In the genomic region with DNA sequence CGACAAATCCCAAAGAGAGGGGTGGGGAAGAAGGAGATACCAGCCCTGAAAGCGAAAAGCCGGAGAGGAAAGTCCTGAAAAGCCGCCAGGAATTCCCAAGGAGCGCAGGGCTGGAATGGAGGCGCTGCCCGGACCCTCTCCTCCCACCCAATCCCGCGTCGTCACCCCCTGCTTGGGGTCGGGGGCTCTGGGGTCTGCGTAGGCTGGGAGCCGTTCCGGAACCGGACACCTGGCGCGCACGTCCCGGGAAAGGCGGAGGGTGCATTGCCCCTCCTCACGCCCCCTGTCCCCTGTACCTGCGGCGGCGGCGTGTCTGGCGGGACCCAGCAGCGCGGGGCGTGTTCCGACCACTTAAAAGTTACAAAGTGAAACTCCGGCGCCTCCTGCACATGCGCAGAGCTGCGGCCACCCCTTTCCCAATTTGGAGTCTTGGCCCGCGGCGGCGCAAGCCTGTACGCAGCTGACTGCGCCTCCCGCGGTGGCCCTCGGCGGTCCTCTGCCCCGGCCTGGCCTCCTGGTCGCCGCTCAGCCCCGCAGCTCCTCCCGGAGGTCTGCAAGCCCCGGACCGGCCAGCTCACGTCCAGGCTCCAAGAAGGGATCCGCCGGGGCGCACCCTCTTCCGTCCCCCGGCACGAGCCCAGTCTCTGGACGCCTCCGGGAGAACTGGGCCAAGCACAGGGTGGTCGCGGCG, we compare ENCODE assay signal across 8 cellular contexts. TPM values are rescaled to one million over a fixed set of nuclear protein-coding genes. Genes with fewer than 3 reads are reported as not detected.
DNase-seq lines count a peak whose midpoint lies in the region; ATAC-seq, FAIRE-seq and TF ChIP-seq lines count a peak whose summit lies in the region.

Gene TMEM63A, minus strand, starts transcription at position 373 of the 691 bp plus-strand sequence. CDS start 4,800 bp downstream, outside the sequence.

- H3K4me3 ChIP-seq in CD8-positive, alpha-beta memory T cell (ENCODE audit: low read length) = peak within 1 kb of the TSS; percentile 92
- H3K4me3 ChIP-seq in SJCRH30 (peak within 1 kb of the TSS; percentile 78), suprapubic skin (peak within 1 kb of the TSS; percentile 89)

- POLR2A ChIA-PET in CD8-positive, alpha-beta memory T cell (lab: Charles Lee) = interaction anchor here (0.7 to 4.8 kb wide), 17 partner anchors 9 to 454 kb away, joined by 3 to 95 read pairs (median 6); partner anchors contain the start of genes LBR, PYCR2 and SRP9

- no peaks in the 10 kb centered on the region for H3K9me3 ChIP-seq in CD8-positive, alpha-beta memory T cell (ENCODE audit: low read length)
- H3K9me3 ChIP-seq in SJCRH30 (replicated peaks) (no peaks in the 10 kb centered on the region), suprapubic skin (no peaks in the 10 kb centered on the region)

- DNase-seq in CD8-positive, alpha-beta memory T cell = peak; percentile 86 to 94 (median 89)
- DNase-seq in SJCRH30 (peak; percentile 91 to 93), frontal cortex (ENCODE audit: low spot score in 2 of 2) (peak; percentile 96), nucleus accumbens (lab: John Stamatoyannopoulos, UW) (peak in 53 of 56 donors; percentile 20 to 89 (median 74)), suprapubic skin (ENCODE audit: low spot score in 2 of 2) (peak; percentile 96 to 98)
- DNase-seq in activated naive CD4-positive, alpha-beta T cell (lab: John Stamatoyannopoulos, UW) = peak; percentile 56 to 85 (median 74)

- no peaks in the 10 kb centered on the region for H3K9me3 Mint-ChIP-seq in CD8-positive, alpha-beta memory T cell

- FAIRE-seq in frontal cortex (lab: Jason Lieb, UNC) = no peak

- H3K27me3 ChIP-seq in CD8-positive, alpha-beta memory T cell (ENCODE audit: insufficient read depth, low read length, poor library complexity, severe bottlenecking) = no peaks in the 10 kb centered on the region
- H3K27me3 ChIP-seq in SJCRH30 (no peaks in the 10 kb centered on the region), suprapubic skin (no peaks in the 10 kb centered on the region)

- H3K27me3 Mint-ChIP-seq in CD8-positive, alpha-beta memory T cell = no peaks in the 10 kb centered on the region

- CTCF ChIA-PET in CD8-positive, alpha-beta memory T cell (lab: Charles Lee) = interaction anchor here (0.7 to 7.9 kb wide), 18 partner anchors 8 to 414 kb away, joined by 3 to 117 read pairs (median 6); partner anchors contain the start of genes PYCR2 and SRP9

- TF ChIP-seq CTCF in suprapubic skin (IDR thresholded peaks at IDR 0.05) = peak in 1 of 2 donors; percentile 44

- peaks cover 48% of the 10 kb centered on the region for H3K4me1 ChIP-seq in CD8-positive, alpha-beta memory T cell (ENCODE audit: insufficient read depth, low read length)
- H3K4me1 ChIP-seq in SJCRH30 = peaks cover 24% of the 10 kb centered on the region
- peaks cover 54% of the 10 kb centered on the region for H3K4me1 ChIP-seq in suprapubic skin

- peaks cover 49 to 54% (median 52%) of the 10 kb centered on the region in 3 donors for H3K4me1 Mint-ChIP-seq in CD8-positive, alpha-beta memory T cell

- H3K27ac Mint-ChIP-seq in CD8-positive, alpha-beta memory T cell = peak within 1 kb of the TSS; percentile 90 to 97 (median 96)

- peak within 1 kb of the TSS; percentile 95 for H3K27ac ChIP-seq in CD8-positive, alpha-beta memory T cell (ENCODE audit: low read depth, low read length)
- peak within 1 kb of the TSS; percentile 50 for H3K27ac ChIP-seq in SJCRH30
- H3K27ac ChIP-seq in suprapubic skin = peak within 1 kb of the TSS; percentile 95

- no peak for TF ChIP-seq EP300 in suprapubic skin (IDR thresholded peaks at IDR 0.05)

- TF ChIP-seq POLR2A in suprapubic skin (IDR thresholded peaks at IDR 0.05) = peak in 1 of 2 donors; percentile 58

- peaks cover 16% of the 10 kb centered on the region for H3K36me3 ChIP-seq in CD8-positive, alpha-beta memory T cell (ENCODE audit: insufficient read depth, low read length)
- no peaks in the 10 kb centered on the region for H3K36me3 ChIP-seq in SJCRH30
- peaks cover 5% of the 10 kb centered on the region for H3K36me3 ChIP-seq in suprapubic skin

- 0% methylated on average over 31 of the region's 63 CpGs for WGBS in suprapubic skin

- ATAC-seq in GM19324 (IDR thresholded peaks at IDR 0.05; ENCODE audit: low FRiP score, unreplicated experiment) = peak; percentile 78
- peak; percentile 67 for ATAC-seq in HG03469 (IDR thresholded peaks at IDR 0.05; ENCODE audit: unreplicated experiment)

- H3K4me3 Mint-ChIP-seq in CD8-positive, alpha-beta memory T cell = peak within 1 kb of the TSS; percentile 94 to 99 (median 97)

- H3K36me3 Mint-ChIP-seq in CD8-positive, alpha-beta memory T cell = peaks cover 0 to 46% (median 7%) of the 10 kb centered on the region in 3 donors

RNA-seq across cellular contexts. Expression of gene TMEM63A, which starts in this region (rescaled TPM):
- 10 to 100 TPM; 51.4 to 55.5 TPM for total RNA-seq in CD8-positive, alpha-beta memory T cell
- 50.6 TPM for polyA plus RNA-seq in CD8-positive, alpha-beta memory T cell
- 13.5 and 20.4 TPM in 2 replicates for total RNA-seq in SJCRH30 (2014; rRNA removed; shearing (Covaris generic))
- 0.82 TPM for total RNA-seq in frontal cortex
- 100 to 1,000 TPM in 1 of 4 donors, 10 to 100 TPM in 3; 32.6 to 162 (median 48.9) TPM for total RNA-seq in suprapubic skin

Comparison
In these comparisons a context has a peak if more than half of its experiments do, and no peak if none do; other contexts are left out.
1. Peak in every context shown above with its lines: DNase-seq, ATAC-seq, H3K4me3 ChIP-seq and H3K27ac ChIP-seq.
2. Peak in DNase-seq in frontal cortex; RNA of the gene not detected or under 1 TPM.